5 cellular contexts compared by ENCODE assay signal in genomic region chr5:161235569-161235968, GRCh38.
"Had no signal": no experiment of that assay in that cellular context is flagged by ENCODE, and none has a peak within 500 bp of the region (broad histone marks: within the 10 kb centered on the region; RNA-seq: fewer than 3 reads in every experiment).

No MANE protein-coding gene starts in this region.

- H3K4me3 Mint-ChIP-seq: GM23338, H9 had no signal

- DNase-seq: H9, HCEC 1CT, IMR-90 had no signal

- H3K27ac Mint-ChIP-seq: GM23338, H9 had no signal

- H3K4me3 ChIP-seq: GM23338, K562 had no signal

- ATAC-seq: GM23338, K562 had no signal
